Comparison of ENCODE assay signal across 16 cellular contexts in the genomic region with DNA sequence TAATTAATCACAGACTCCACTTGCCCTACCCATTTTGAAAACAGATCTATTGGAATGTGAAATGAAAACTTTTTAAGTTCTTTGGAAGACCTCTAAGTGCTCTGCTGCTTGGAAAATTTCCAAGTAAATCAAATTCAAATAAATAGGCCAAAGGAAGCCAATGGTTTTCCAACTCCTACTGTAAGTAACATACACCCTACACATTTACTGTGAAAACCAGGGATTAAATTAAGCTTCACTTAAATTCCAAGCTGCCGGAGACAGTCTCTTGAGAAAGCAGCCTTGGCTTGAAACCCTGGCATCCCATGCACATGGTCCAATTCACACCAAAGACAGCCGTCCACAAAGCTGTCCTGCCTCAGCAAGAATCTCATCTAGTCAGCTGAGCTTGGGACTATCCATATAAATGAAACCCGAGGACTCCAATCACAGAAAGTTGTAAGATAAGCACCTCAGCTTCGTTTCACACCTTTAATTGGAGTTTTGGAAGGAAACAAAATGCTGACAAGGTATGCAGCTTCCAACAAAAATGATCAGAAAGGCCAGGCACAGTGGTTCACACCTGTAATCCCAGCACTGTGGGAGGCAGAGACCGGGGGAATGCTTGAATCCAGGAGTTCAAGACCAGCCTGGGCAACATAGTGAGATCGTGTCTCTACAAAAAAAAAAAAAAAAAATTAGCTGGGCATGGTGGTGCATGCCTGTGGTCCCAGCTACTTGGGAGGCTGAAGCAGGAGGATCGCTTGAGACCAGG.
DNase-seq lines count a peak whose midpoint lies in the region; ATAC-seq, FAIRE-seq and TF ChIP-seq lines count a peak whose summit lies in the region.
"Had no signal": no experiment of that assay in that cellular context is flagged by ENCODE, and none has a peak within 500 bp of the region (broad histone marks: within the 10 kb centered on the region; RNA-seq: fewer than 3 reads in every experiment).

No MANE protein-coding gene starts in this region.

- H3K14ac ChIP-seq in H9 (ENCODE audit: insufficient read depth, low read length) = no peak overlapping the region

- no peak overlapping the region for H4K91ac ChIP-seq in H9 (ENCODE audit: insufficient read length, low read depth, low read length)

- peaks cover 37 to 39% of the 10 kb centered on the region in 2 experiments for H3K4me1 Mint-ChIP-seq in H9
- H3K4me1 Mint-ChIP-seq in astrocyte (ENCODE audit: low read depth, unreplicated experiment) = peaks cover 55% of the 10 kb centered on the region
- H3K4me1 Mint-ChIP-seq: activated naive CD8-positive, alpha-beta T cell treated with anti-CD3 and anti-CD28 coated beads, Interleukin-2, amount 50 U/mL, for 24 hours had no signal

- no peak overlapping the region for H3K18ac ChIP-seq in H9 (ENCODE audit: insufficient read length, low read depth, low read length)

- peak; percentile 29 for FAIRE-seq in astrocyte (lab: Jason Lieb, UNC)
- FAIRE-seq: GM19239, HTR-8/SVneo had no signal

- H2BK5ac ChIP-seq in H9 (ENCODE audit: insufficient read length, low read length) = no peak overlapping the region

- H3K36me3 Mint-ChIP-seq in H9 (ENCODE audit: insufficient read depth in 1 of 3, low read depth in 3 of 3) (no peaks in the 10 kb centered on the region), astrocyte (ENCODE audit: low read depth, unreplicated experiment) (peaks cover 27% of the 10 kb centered on the region)

- no peak overlapping the region for H4K5ac ChIP-seq in H9 (ENCODE audit: insufficient read length, low read depth, low read length)

- no peak overlapping the region for H2BK15ac ChIP-seq in H9 (ENCODE audit: low read depth, low read length)

- intact Hi-C loops in left colon (cut with DNase I, micrococcal nuclease) = no loop called here

- H4K8ac ChIP-seq in H9 (replicated peaks; ENCODE audit: insufficient read length, low read depth, low read length) = no peak overlapping the region

- H3K4me3 Mint-ChIP-seq in H9 = no peak overlapping the region
- no peak overlapping the region for H3K4me3 Mint-ChIP-seq in astrocyte (ENCODE audit: unreplicated experiment)
- H3K4me3 Mint-ChIP-seq: activated naive CD8-positive, alpha-beta T cell treated with anti-CD3 and anti-CD28 coated beads, Interleukin-2, amount 50 U/mL, for 24 hours had no signal

- no peaks in the 10 kb centered on the region for H4K20me1 ChIP-seq in H9 (ENCODE audit: control insufficient read depth, insufficient read depth, insufficient read length)
- peaks cover 49% of the 10 kb centered on the region for H4K20me1 ChIP-seq in astrocyte (ENCODE audit: insufficient read depth, low read length)

- no peaks in the 10 kb centered on the region for H3K9me3 ChIP-seq in H9 (ENCODE audit: control insufficient read depth, low read depth, low read length)
- no peaks in the 10 kb centered on the region for H3K9me3 ChIP-seq in astrocyte (ENCODE audit: insufficient read depth, low read depth, low read length)
- H3K9me3 ChIP-seq in subcutaneous abdominal adipose tissue (ENCODE audit: control insufficient read depth in 5 of 5, low read length in 5 of 5) = no peaks in the 10 kb centered on the region
- no peaks in the 10 kb centered on the region for H3K9me3 ChIP-seq in effector memory CD4-positive, alpha-beta T cell (ENCODE audit: control insufficient read depth, low read length)
- H3K9me3 ChIP-seq: Peyer's patch, uterus had no signal

- H3K27me3 Mint-ChIP-seq in H9 (ENCODE audit: low read depth) (no peaks in the 10 kb centered on the region; the same call in 1 of the 2 replicates), astrocyte (ENCODE audit: low read depth, unreplicated experiment) (no peaks in the 10 kb centered on the region)

- H3T11ph ChIP-seq in H9 (ENCODE audit: low read length) = no peak overlapping the region

- H3K36me3 ChIP-seq in astrocyte (ENCODE audit: insufficient read depth, low read length) (no peaks in the 10 kb centered on the region), subcutaneous abdominal adipose tissue (ENCODE audit: control insufficient read depth in 5 of 5, insufficient read depth in 5 of 5, low read length in 5 of 5) (no peaks in the 10 kb centered on the region)
- H3K36me3 ChIP-seq in effector memory CD4-positive, alpha-beta T cell (ENCODE audit: control insufficient read depth, insufficient read depth, low read length) = no peaks in the 10 kb centered on the region
- H3K36me3 ChIP-seq: Peyer's patch, uterus had no signal

- ATAC-seq in left colon = no peak
- ATAC-seq in HG02884 (IDR thresholded peaks at IDR 0.05; ENCODE audit: unreplicated experiment) = no peak
- ATAC-seq: activated naive CD8-positive, alpha-beta T cell treated with anti-CD3 and anti-CD28 coated beads, Interleukin-2, amount 50 U/mL, for 24 hours; stimulated activated naive CD8-positive, alpha-beta T cell treated with anti-CD3 and anti-CD28 coated beads, Interleukin-15, Interleukin-2, amounts not matched to agents 100 U/mL and 50 U/mL, for 24 hours had no signal

- no peak overlapping the region for H3K4me2 ChIP-seq in H9 (ENCODE audit: insufficient read depth, insufficient read length, low read length)
- peak overlapping the region; percentile 12 for H3K4me2 ChIP-seq in astrocyte (ENCODE audit: low read length)

- no peaks in the 10 kb centered on the region for H3K23me2 ChIP-seq in H9 (ENCODE audit: insufficient read length, low read depth, low read length, poor library complexity, severe bottlenecking)

- no peak overlapping the region for H3K23ac ChIP-seq in H9 (ENCODE audit: insufficient read length, low read depth, low read length)

- H3K4me3 ChIP-seq in astrocyte (ENCODE audit: insufficient read depth, low read depth, low read length) = no peak overlapping the region
- H3K4me3 ChIP-seq in subcutaneous abdominal adipose tissue (ENCODE audit: low read depth in 1 of 5, low read length in 5 of 5) = no peak overlapping the region
- no peak overlapping the region for H3K4me3 ChIP-seq in effector memory CD4-positive, alpha-beta T cell (ENCODE audit: insufficient read depth, low read depth, low read length, poor library complexity, severe bottlenecking)
- H3K4me3 ChIP-seq: lung, Peyer's patch, uterus had no signal

- no peak for TF ChIP-seq CTCF in H9 (conservative IDR thresholded peaks at IDR 0.05)
- TF ChIP-seq CTCF in astrocyte (IDR thresholded peaks at IDR 0.05; ENCODE audit: insufficient read depth, low read depth, low read length) = no peak

- H2BK120ac ChIP-seq in H9 (ENCODE audit: low read depth, low read length, poor library complexity, severe bottlenecking) = no peak overlapping the region

- no peak overlapping the region for H3K56ac ChIP-seq in H9 (ENCODE audit: insufficient read length, low read depth, low read length)

- no peak overlapping the region for H3K27ac ChIP-seq in H9 (ENCODE audit: insufficient read length, low read depth, low read length)
- no peak overlapping the region for H3K27ac ChIP-seq in astrocyte (ENCODE audit: low read depth, low read length)
- H3K27ac ChIP-seq in subcutaneous abdominal adipose tissue (ENCODE audit: low read depth, low read length) = peak overlapping the region; percentile 27
- no peak overlapping the region for H3K27ac ChIP-seq in effector memory CD4-positive, alpha-beta T cell (ENCODE audit: insufficient read depth, low read length, poor library complexity, severe bottlenecking)
- H3K27ac ChIP-seq: Peyer's patch, uterus had no signal

- no peak overlapping the region for H2BK20ac ChIP-seq in H9 (ENCODE audit: low read depth, low read length, poor library complexity, severe bottlenecking)

- no peaks in the 10 kb centered on the region for H3K9me3 Mint-ChIP-seq in H9
- no peaks in the 10 kb centered on the region for H3K9me3 Mint-ChIP-seq in astrocyte (ENCODE audit: unreplicated experiment)
- H3K9me3 Mint-ChIP-seq: activated naive CD8-positive, alpha-beta T cell treated with anti-CD3 and anti-CD28 coated beads, Interleukin-2, amount 50 U/mL, for 24 hours had no signal

- no peak overlapping the region for H2BK12ac ChIP-seq in H9 (ENCODE audit: insufficient read length, low read depth, low read length)

- no peak overlapping the region for H2AK5ac ChIP-seq in H9 (ENCODE audit: insufficient read length, low read length)

- H3K4me1 ChIP-seq in H9 (ENCODE audit: insufficient read depth, low read length) (peaks cover 2% of the 10 kb centered on the region; the same call in 1 of the 2 replicates), astrocyte (ENCODE audit: insufficient read depth, low read length) (peaks cover 12% of the 10 kb centered on the region), subcutaneous abdominal adipose tissue (ENCODE audit: control insufficient read depth in 5 of 5, insufficient read depth in 5 of 5, low read length in 5 of 5) (peaks cover 4 to 34% (median 19%) of the 10 kb centered on the region in 5 donors)
- no peaks in the 10 kb centered on the region for H3K4me1 ChIP-seq in effector memory CD4-positive, alpha-beta T cell (ENCODE audit: control insufficient read depth, insufficient read depth, low read length, poor library complexity, severe bottlenecking)
- H3K4me1 ChIP-seq: uterus had no signal

- no CpG with 5 or more reads among the region's 7 CpGs for WGBS in H9 (ENCODE audit: extremely low coverage, insufficient read length, low lambda C conversion rate)

- H3K79me2 ChIP-seq in H9 (ENCODE audit: insufficient read depth, low read length) (no peaks in the 10 kb centered on the region), astrocyte (ENCODE audit: insufficient read depth, low read length) (peaks cover 69% of the 10 kb centered on the region)

- H2AFZ ChIP-seq in H9 (ENCODE audit: low read length) (no peak overlapping the region), astrocyte (ENCODE audit: low read depth, low read length) (no peak overlapping the region)

- H3K27ac Mint-ChIP-seq in H9 (peak overlapping the region; percentile 8 to 38 (median 36); a peak in 4 of 7 replicates), astrocyte (ENCODE audit: unreplicated experiment) (peak overlapping the region; percentile 58)
- H3K27ac Mint-ChIP-seq: activated naive CD8-positive, alpha-beta T cell treated with anti-CD3 and anti-CD28 coated beads, Interleukin-2, amount 50 U/mL, for 24 hours had no signal

- no peak overlapping the region for H3K9ac ChIP-seq in H9 (ENCODE audit: extremely low read depth, insufficient read length, low read length)
- H3K9ac ChIP-seq in astrocyte (ENCODE audit: low read length) = no peak overlapping the region
- no peak overlapping the region for H3K9ac ChIP-seq in subcutaneous abdominal adipose tissue (ENCODE audit: low read length in 5 of 5)

- H3K27me3 ChIP-seq in H9 (ENCODE audit: insufficient read depth, low read length) (no peaks in the 10 kb centered on the region), astrocyte (ENCODE audit: insufficient read depth, low read length) (no peaks in the 10 kb centered on the region), subcutaneous abdominal adipose tissue (ENCODE audit: control insufficient read depth in 5 of 5, insufficient read depth in 4 of 5, low read length in 5 of 5) (no peaks in the 10 kb centered on the region)
- no peaks in the 10 kb centered on the region for H3K27me3 ChIP-seq in effector memory CD4-positive, alpha-beta T cell (replicated peaks; ENCODE audit: control insufficient read depth, insufficient read depth, low read length, poor library complexity, severe bottlenecking)
- H3K27me3 ChIP-seq: Peyer's patch, uterus had no signal

- no peak overlapping the region for H3K4ac ChIP-seq in H9 (ENCODE audit: low read depth, low read length)

- no peaks in the 10 kb centered on the region for H3K79me1 ChIP-seq in H9 (ENCODE audit: insufficient read depth, low read depth, low read length, poor library complexity, severe bottlenecking)

- DNase-seq in H9 (no peak), astrocyte (ENCODE audit: low read depth) (no peak), left kidney (ENCODE audit: low read depth, low spot score) (peak; percentile 20), left colon (no peak)
- no peak for DNase-seq in stimulated activated CD4-positive, alpha-beta T cell treated with anti-CD3 and anti-CD28 coated beads, Interleukin-15, amount 100 ng/mL, for 24 hours
- no peak for DNase-seq in effector memory CD4-positive, alpha-beta T cell
- DNase-seq: activated naive CD8-positive, alpha-beta T cell treated with anti-CD3 and anti-CD28 coated beads, Interleukin-2, amount 50 U/mL, for 24 hours; NCI-H2227 treated with DMSO at 0.1 percent for 48 hours; Peyer's patch; stimulated activated naive CD8-positive, alpha-beta T cell treated with anti-CD3 and anti-CD28 coated beads, Interleukin-15, Interleukin-2, amounts not matched to agents 100 U/mL and 50 U/mL, for 24 hours; uterus had no signal
